ENCODE assay signal across 1 cellular context in the genomic region with DNA sequence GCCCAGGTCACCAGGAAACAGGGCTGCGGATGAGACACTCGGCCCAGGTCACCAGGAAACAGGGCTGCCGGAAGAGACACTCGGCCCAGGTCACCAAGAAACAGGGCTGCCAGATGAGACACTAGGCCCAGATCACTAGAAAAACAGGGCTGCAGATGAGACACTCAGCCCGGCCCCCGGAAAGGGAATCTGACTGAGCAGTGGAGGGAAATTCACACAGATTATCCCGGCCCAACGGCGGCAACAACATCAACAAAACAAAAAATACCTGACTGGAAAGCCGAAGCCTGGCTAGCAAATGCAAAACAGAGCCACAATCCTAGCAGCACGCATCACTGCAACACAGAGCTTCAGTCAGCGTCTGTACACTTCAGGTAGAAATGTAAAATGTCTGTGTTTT.
TF ChIP-seq lines count a peak whose summit lies in the region.

No MANE protein-coding gene starts in this region.

TF ChIP-seq in H1, 55 proteins besides CTCF, POLR2A, EP300 and RAD21:
- TF ChIP-seq KDM4A (IDR thresholded peaks at IDR 0.05; ENCODE audit: low read depth, low read length, severe bottlenecking) (no peak), CHD7 (IDR thresholded peaks at IDR 0.05; ENCODE audit: insufficient replicate concordance, low read length) (no peak), CHD1 (IDR thresholded peaks at IDR 0.05; ENCODE audit: low read depth, low read length) (no peak), JUN (IDR thresholded peaks at IDR 0.05; ENCODE audit: low read depth, low read length) (no peak), KDM1A (IDR thresholded peaks at IDR 0.05; ENCODE audit: borderline replicate concordance, low read length) (no peak), CREB1 (IDR thresholded peaks at IDR 0.05) (no peak), RFX5 (IDR thresholded peaks at IDR 0.05; ENCODE audit: borderline replicate concordance, low read depth, low read length) (no peak), TCF12 (IDR thresholded peaks at IDR 0.05; ENCODE audit: low read depth, low read length) (no peak), CEBPB (IDR thresholded peaks at IDR 0.05; ENCODE audit: low read depth, low read length) (no peak), HDAC2 (IDR thresholded peaks at IDR 0.05; ENCODE audit: borderline replicate concordance in 1 of 2, low read depth in 2 of 2, low read length in 2 of 2) (no peak)
- TF ChIP-seq, protein P1, sequence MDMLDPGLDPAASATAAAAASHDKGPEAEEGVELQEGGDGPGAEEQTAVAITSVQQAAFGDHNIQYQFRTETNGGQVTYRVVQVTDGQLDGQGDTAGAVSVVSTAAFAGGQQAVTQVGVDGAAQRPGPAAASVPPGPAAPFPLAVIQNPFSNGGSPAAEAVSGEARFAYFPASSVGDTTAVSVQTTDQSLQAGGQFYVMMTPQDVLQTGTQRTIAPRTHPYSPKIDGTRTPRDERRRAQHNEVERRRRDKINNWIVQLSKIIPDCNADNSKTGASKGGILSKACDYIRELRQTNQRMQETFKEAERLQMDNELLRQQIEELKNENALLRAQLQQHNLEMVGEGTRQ (IDR thresholded peaks at IDR 0.05; ENCODE audit: low read length): no peak
TF ChIP-seq in H1: peak in this region for 0.
